Comparison of ENCODE assay signal across 10 cellular contexts in genomic region chr12:124369901-124370378, GRCh38.
DNase-seq lines count a peak whose midpoint lies in the region; ATAC-seq and TF ChIP-seq lines count a peak whose summit lies in the region.
"Had no signal": no experiment of that assay in that cellular context is flagged by ENCODE, and none has a peak within 500 bp of the region (broad histone marks: within the 10 kb centered on the region; RNA-seq: fewer than 3 reads in every experiment).

No MANE protein-coding gene starts in this region.

- ATAC-seq in sciatic nerve: peak; percentile 55
- ATAC-seq in GM19328 (IDR thresholded peaks at IDR 0.05; ENCODE audit: unreplicated experiment): no peak
- ATAC-seq: naive thymus-derived CD8-positive, alpha-beta T cell; T-helper 17 cell had no signal

- DNase-seq in brain microvascular endothelial cell: no peak
- peak; percentile 84 for DNase-seq in sciatic nerve (ENCODE audit: low spot score)
- no peak for DNase-seq in NCI-H2227 (lab: John Stamatoyannopoulos, UW; ENCODE audit: unreplicated experiment)
- DNase-seq in NCI-H226: no peak
- no peak for DNase-seq in cortex of kidney (lab: John Stamatoyannopoulos, UW)
- DNase-seq: naive thymus-derived CD8-positive, alpha-beta T cell; T-helper 17 cell had no signal

- peaks cover 31% of the 10 kb centered on the region for H3K4me1 ChIP-seq in ACC112 (ENCODE audit: control insufficient read depth, insufficient read depth, low read length, unreplicated experiment)

- in situ Hi-C loops in brain microvascular endothelial cell (cut with HindIII; ENCODE audit: low pct_ligation_motif_present, low sequenced_read_pairs): no loop called here

- H3K36me3 ChIP-seq in ACC112 (ENCODE audit: insufficient read depth, low read length) (peaks cover 11% of the 10 kb centered on the region), brain microvascular endothelial cell (replicated peaks) (peaks cover 83% of the 10 kb centered on the region)

- TF ChIP-seq CTCF in brain microvascular endothelial cell (IDR thresholded peaks at IDR 0.05; ENCODE audit: low read depth, low read length, missing control alignments): no peak

- intact Hi-C loops in sciatic nerve (cut with DNase I): no loop called here

- no peak overlapping the region for H3K4me3 ChIP-seq in ACC112 (ENCODE audit: low read depth, low read length)
- H3K4me3 ChIP-seq in brain microvascular endothelial cell (ENCODE audit: low read depth, low read length): no peak overlapping the region

- H3K27ac ChIP-seq in ACC112 (ENCODE audit: low read depth, low read length) (peak overlapping the region; percentile 92), brain microvascular endothelial cell (peak overlapping the region; percentile 88), layer of hippocampus (ENCODE audit: low read depth, low read length) (peak overlapping the region; percentile 91)

- no peaks in the 10 kb centered on the region for H3K27me3 ChIP-seq in ACC112 (ENCODE audit: insufficient read depth, low read length)
- H3K27me3 ChIP-seq in brain microvascular endothelial cell (replicated peaks): no peaks in the 10 kb centered on the region
- no peaks in the 10 kb centered on the region for H3K27me3 ChIP-seq in layer of hippocampus (ENCODE audit: control insufficient read depth, insufficient read depth, low read length)

- H2AFZ ChIP-seq in ACC112 (ENCODE audit: low read length, unreplicated experiment): no peak overlapping the region

- H3K79me2 ChIP-seq in ACC112 (ENCODE audit: control insufficient read depth, insufficient read depth, low read length, unreplicated experiment): peaks cover 41% of the 10 kb centered on the region
